Comparison of ENCODE assay signal across 14 cellular contexts in the genomic region with DNA sequence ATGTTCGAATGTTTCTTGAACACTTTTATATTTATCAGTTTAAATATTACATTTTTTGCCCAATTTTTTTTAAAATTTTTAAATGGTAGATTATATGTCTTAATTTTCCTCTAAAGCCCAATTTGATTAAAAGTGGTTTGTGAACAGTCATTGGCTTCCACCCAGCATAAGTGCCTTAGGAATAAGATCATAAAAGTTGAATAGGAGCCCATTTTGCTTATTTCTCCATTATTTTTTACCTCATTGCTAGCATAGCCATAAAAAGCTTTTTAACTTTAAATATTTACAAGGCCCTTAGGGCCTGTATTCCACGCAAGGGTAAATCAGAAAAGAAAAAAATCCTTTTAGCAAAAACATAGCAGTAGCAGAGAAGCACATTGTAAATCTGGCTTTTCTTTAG. TPM values are rescaled to one million over a fixed set of nuclear protein-coding genes. Genes with fewer than 3 reads are reported as not detected.
DNase-seq lines count a peak whose midpoint lies in the region; ATAC-seq, FAIRE-seq and TF ChIP-seq lines count a peak whose summit lies in the region.
"Had no signal": no experiment of that assay in that cellular context is flagged by ENCODE, and none has a peak within 500 bp of the region (broad histone marks: within the 10 kb centered on the region; RNA-seq: fewer than 3 reads in every experiment).

No MANE protein-coding gene starts in this region.

- no peaks in the 10 kb centered on the region for H3K9me3 ChIP-seq in WERI-Rb-1 (ENCODE audit: severe bottlenecking)
- no peaks in the 10 kb centered on the region for H3K9me3 ChIP-seq in gastroesophageal sphincter
- no peaks in the 10 kb centered on the region for H3K9me3 ChIP-seq in small intestine (ENCODE audit: control insufficient read depth, low read depth)
- H3K9me3 ChIP-seq: A549, BLaER1 had no signal

- H3K27me3 ChIP-seq in WERI-Rb-1 (ENCODE audit: insufficient read depth, low read depth, severe bottlenecking) (no peaks in the 10 kb centered on the region), gastroesophageal sphincter (no peaks in the 10 kb centered on the region), small intestine (ENCODE audit: control insufficient read depth in 2 of 2, insufficient read depth in 2 of 2, low read length in 2 of 2) (no peaks in the 10 kb centered on the region)
- H3K27me3 ChIP-seq: BLaER1 had no signal

- TF ChIP-seq CTCF in WERI-Rb-1 (IDR thresholded peaks at IDR 0.05; ENCODE audit: low read depth, low read length) (no peak), gastroesophageal sphincter (IDR thresholded peaks at IDR 0.05) (no peak)

- DNase-seq in DMS 273 treated with DMSO at 0.1 percent for 48 hours (lab: John Stamatoyannopoulos, UW) (peak; percentile 67), WERI-Rb-1 (no peak), fibroblast of peridontal ligament (ENCODE audit: extremely low read depth) (peak; percentile 29), small intestine (no peak), NCI-H2029 (lab: John Stamatoyannopoulos, UW) (no peak)
- no peak for DNase-seq in NK-92 treated with Interleukin-12 subunit alpha and Interleukin-12 subunit beta, amount 100 ng/mL, for 24 hours (lab: John Stamatoyannopoulos, UW)
- DNase-seq: DMS79 treated with DMSO at 0.1 percent for 48 hours, GF-D8 had no signal

- ATAC-seq in gastroesophageal sphincter: no peak
- ATAC-seq: A549, HCT116, K562 had no signal

- H3K4me1 ChIP-seq in gastroesophageal sphincter: no peaks in the 10 kb centered on the region
- no peaks in the 10 kb centered on the region for H3K4me1 ChIP-seq in small intestine (ENCODE audit: control insufficient read depth in 2 of 2, insufficient read depth in 1 of 2, low read depth in 1 of 2, low read length in 1 of 2)
- H3K4me1 ChIP-seq: A549, BLaER1 had no signal

- H3K36me3 ChIP-seq in WERI-Rb-1 (peaks cover 77% of the 10 kb centered on the region), gastroesophageal sphincter (peaks cover 12 to 67% of the 10 kb centered on the region in 2 donors), small intestine (ENCODE audit: control insufficient read depth in 2 of 2, insufficient read depth in 2 of 2, low read length in 2 of 2) (peaks cover 6 to 14% of the 10 kb centered on the region in 2 donors)

- no peak for TF ChIP-seq POLR2A in gastroesophageal sphincter (IDR thresholded peaks at IDR 0.05)

- no peak overlapping the region for H3K4me3 ChIP-seq in WERI-Rb-1 (ENCODE audit: low read depth, low read length)
- H3K4me3 ChIP-seq in gastroesophageal sphincter: no peak overlapping the region
- no peak overlapping the region for H3K4me3 ChIP-seq in small intestine (ENCODE audit: low read depth in 1 of 2, low read length in 2 of 2)
- H3K4me3 ChIP-seq: A549, BLaER1, K562 had no signal

- 76 to 79% methylated on average over 2 of the region's 2 CpGs for WGBS in gastroesophageal sphincter (ENCODE audit: low coverage in 1 of 2), 2 donors
- 85 to 99% (median 95%) methylated on average over 2 of the region's 2 CpGs for WGBS in small intestine, 3 donors

- peak overlapping the region; percentile 44 for H3K27ac ChIP-seq in WERI-Rb-1
- H3K27ac ChIP-seq in gastroesophageal sphincter: no peak overlapping the region
- H3K27ac ChIP-seq in small intestine (ENCODE audit: low read depth in 1 of 2, low read length in 1 of 2): no peak overlapping the region
- H3K27ac ChIP-seq: A549, BLaER1, HL-60 had no signal

- FAIRE-seq in small intestine (lab: Jason Lieb, UNC): no peak
- FAIRE-seq: A549, K562 had no signal

- TF ChIP-seq EP300 in gastroesophageal sphincter (IDR thresholded peaks at IDR 0.05): no peak

RNA-seq across cellular contexts. Expression of a gene that starts 9.0 kb away (rescaled TPM):
- total RNA-seq in gastroesophageal sphincter: 10 to 100 TPM; 21.5 to 79.5 (median 43.5) TPM
- 10 to 100 TPM in 1 of 3 donors, 1 to 10 TPM in 2; 4.3 to 10.3 (median 6.3) TPM for polyA plus RNA-seq in small intestine

Comparison
In these comparisons a context has a peak if more than half of its experiments do, and no peak if none do; other contexts are left out.
1. DNase-seq: peak in DMS 273 treated with DMSO at 0.1 percent for 48 hours (single experiment) and fibroblast of peridontal ligament (single experiment); none in WERI-Rb-1 (single experiment), small intestine (single experiment), NK-92 treated with Interleukin-12 subunit alpha and Interleukin-12 subunit beta, amount 100 ng/mL, for 24 hours (single experiment) and NCI-H2029 (single experiment).